8 cellular contexts compared by ENCODE assay signal in genomic region chr5:6359941-6360683, GRCh38. TPM values are rescaled to one million over a fixed set of nuclear protein-coding genes. Genes with fewer than 3 reads are reported as not detected.
DNase-seq lines count a peak whose midpoint lies in the region; ATAC-seq and TF ChIP-seq lines count a peak whose summit lies in the region.

No MANE protein-coding gene starts in this region.

- POLR2A ChIA-PET in WTC11 (lab: Charles Lee) = interaction anchor here (0.7 to 1.0 kb wide), 2 partner anchors 19 to 55 kb away, joined by 3 read pairs; partner anchors contain the start of gene MED10

- H3K4me1 Mint-ChIP-seq in activated CD8-positive, alpha-beta memory T cell treated with anti-CD3 and anti-CD28 coated beads, Interleukin-2, amount 10 ng/mL, durations not matched to agents 7 days and 5 days = peaks cover 16% of the 10 kb centered on the region
- peaks cover 11% of the 10 kb centered on the region for H3K4me1 Mint-ChIP-seq in WTC11

- ATAC-seq in activated CD8-positive, alpha-beta memory T cell treated with anti-CD3 and anti-CD28 coated beads, Interleukin-2, amount 10 ng/mL, durations not matched to agents 7 days and 5 days = peak; percentile 93
- ATAC-seq in HG03064 (IDR thresholded peaks at IDR 0.05; ENCODE audit: low read depth, unreplicated experiment) (peak; percentile 68), WTC11 (peak; percentile 88), GM18873 (IDR thresholded peaks at IDR 0.05; ENCODE audit: low FRiP score, unreplicated experiment) (no peak)

- no peaks in the 10 kb centered on the region for H3K9me3 Mint-ChIP-seq in activated CD8-positive, alpha-beta memory T cell treated with anti-CD3 and anti-CD28 coated beads, Interleukin-2, amount 10 ng/mL, durations not matched to agents 7 days and 5 days (ENCODE audit: low read depth)
- no peaks in the 10 kb centered on the region for H3K9me3 Mint-ChIP-seq in WTC11

- no peak for TF ChIP-seq CTCF in WTC11 (IDR thresholded peaks at IDR 0.05)

- H3K27me3 Mint-ChIP-seq in activated CD8-positive, alpha-beta memory T cell treated with anti-CD3 and anti-CD28 coated beads, Interleukin-2, amount 10 ng/mL, durations not matched to agents 7 days and 5 days = no peaks in the 10 kb centered on the region
- H3K27me3 Mint-ChIP-seq in WTC11 (ENCODE audit: low read depth) = no peaks in the 10 kb centered on the region

- peaks cover 9% of the 10 kb centered on the region for H3K36me3 Mint-ChIP-seq in activated CD8-positive, alpha-beta memory T cell treated with anti-CD3 and anti-CD28 coated beads, Interleukin-2, amount 10 ng/mL, durations not matched to agents 7 days and 5 days
- H3K36me3 Mint-ChIP-seq in WTC11 = no peaks in the 10 kb centered on the region; the same call in 1 of the 2 replicates

- CTCF ChIA-PET in activated CD8-positive, alpha-beta memory T cell treated with anti-CD3 and anti-CD28 coated beads, Interleukin-2, amount 10 ng/mL, durations not matched to agents 7 days and 5 days (lab: Charles Lee) = interaction anchor here (1.2 kb wide), 1 partner anchor 14 kb away, joined by 3 read pairs; no protein-coding TSS in a partner anchor
- CTCF ChIA-PET in WTC11 (lab: Charles Lee) = interaction anchor here (1.0 to 1.9 kb wide), 2 partner anchors 55 to 75 kb away, joined by 3 to 13 read pairs; no protein-coding TSS in a partner anchor

- H3K4me3 Mint-ChIP-seq in activated CD8-positive, alpha-beta memory T cell treated with anti-CD3 and anti-CD28 coated beads, Interleukin-2, amount 10 ng/mL, durations not matched to agents 7 days and 5 days = peak overlapping the region; percentile 7
- H3K4me3 Mint-ChIP-seq in WTC11 = no peak overlapping the region

- peak; percentile 67 for DNase-seq in activated CD8-positive, alpha-beta memory T cell treated with anti-CD3 and anti-CD28 coated beads, Interleukin-2, amount 10 ng/mL, durations not matched to agents 7 days and 5 days
- no peak for DNase-seq in activated CD8-positive, alpha-beta memory T cell treated with anti-CD3 and anti-CD28 coated beads for 24 hours
- DNase-seq in WTC11 (ENCODE audit: low spot score) (peak; percentile 34), DMS114 treated with DMSO at 0.1 percent for 48 hours (lab: John Stamatoyannopoulos, UW; ENCODE audit: unreplicated experiment) (no peak)
- DNase-seq in stimulated activated CD8-positive, alpha-beta memory T cell treated with anti-CD3 and anti-CD28 coated beads, Interleukin-4, amount 100 ng/mL, for 48 hours = peak; percentile 25
- no peak for DNase-seq in stimulated activated CD4-positive, alpha-beta T cell treated with anti-CD3 and anti-CD28 coated beads, Interleukin-2, amount 100 ng/mL, for 24 hours

- peak overlapping the region; percentile 72 for H3K27ac Mint-ChIP-seq in activated CD8-positive, alpha-beta memory T cell treated with anti-CD3 and anti-CD28 coated beads, Interleukin-2, amount 10 ng/mL, durations not matched to agents 7 days and 5 days
- peak overlapping the region; percentile 11; the same call in 1 of the 2 replicates for H3K27ac Mint-ChIP-seq in WTC11

TF ChIP-seq in WTC11, 78 proteins besides CTCF, POLR2A, EP300 and RAD21:
- TF ChIP-seq CREM (CRISPR knock-in tag; IDR thresholded peaks at IDR 0.05) = no peak
- TF ChIP-seq ZNF396 (CRISPR knock-in tag; IDR thresholded peaks at IDR 0.05; ENCODE audit: borderline replicate concordance) = no peak
- TF ChIP-seq JAZF1 (CRISPR knock-in tag; IDR thresholded peaks at IDR 0.05) = no peak
TF ChIP-seq in WTC11: peak in this region for 0.

RNA-seq across cellular contexts. Expression of gene MED10, which starts 18.2 kb away (rescaled TPM):
- 10 to 100 TPM; 41.2 to 48.4 TPM for total RNA-seq in activated CD8-positive, alpha-beta memory T cell treated with anti-CD3 and anti-CD28 coated beads, Interleukin-2, amount 10 ng/mL, durations not matched to agents 7 days and 5 days
- total RNA-seq in WTC11 (2021) = 15.7 to 17.9 TPM (median 17.2 TPM) in 3 replicates

Comparison
In these comparisons a context has a peak if more than half of its experiments do, and no peak if none do; other contexts are left out.
1. DNase-seq: peak in activated CD8-positive, alpha-beta memory T cell treated with anti-CD3 and anti-CD28 coated beads, Interleukin-2, amount 10 ng/mL, durations not matched to agents 7 days and 5 days (single experiment), WTC11 (single experiment) and stimulated activated CD8-positive, alpha-beta memory T cell treated with anti-CD3 and anti-CD28 coated beads, Interleukin-4, amount 100 ng/mL, for 48 hours (single experiment); none in activated CD8-positive, alpha-beta memory T cell treated with anti-CD3 and anti-CD28 coated beads for 24 hours (single experiment), DMS114 treated with DMSO at 0.1 percent for 48 hours (single experiment) and stimulated activated CD4-positive, alpha-beta T cell treated with anti-CD3 and anti-CD28 coated beads, Interleukin-2, amount 100 ng/mL, for 24 hours (0 of 2).